26 cellular contexts compared by ENCODE assay signal in genomic region chr4:142085631-142086292, GRCh38.
DNase-seq lines count a peak whose midpoint lies in the region; ATAC-seq and TF ChIP-seq lines count a peak whose summit lies in the region.
"Had no signal": no experiment of that assay in that cellular context is flagged by ENCODE, and none has a peak within 500 bp of the region (broad histone marks: within the 10 kb centered on the region; RNA-seq: fewer than 3 reads in every experiment).

No MANE protein-coding gene starts in this region.

- peak overlapping the region; percentile 11 for H3K27ac Mint-ChIP-seq in activated CD4-positive, alpha-beta T cell treated with anti-CD3 and anti-CD28 coated beads, Interleukin-2, amount 10 ng/mL, durations not matched to agents 24 days and 14 days
- no peak overlapping the region for H3K27ac Mint-ChIP-seq in activated CD4-positive, alpha-beta T cell treated with anti-CD3 and anti-CD28 coated beads, Interleukin-2, amount 10 ng/mL, durations not matched to agents 7 days and 5 days
- H3K27ac Mint-ChIP-seq: GM23338, HFFc6 had no signal

- POLR2A ChIA-PET in activated CD4-positive, alpha-beta T cell treated with anti-CD3 and anti-CD28 coated beads, Interleukin-2, amount 10 ng/mL, durations not matched to agents 7 days and 5 days (lab: Charles Lee): no interaction called here

- 94 to 97% methylated on average over 4 of the region's 4 CpGs for WGBS in thyroid gland, 2 donors

- H3K4me3 Mint-ChIP-seq in activated CD4-positive, alpha-beta T cell treated with anti-CD3 and anti-CD28 coated beads, Interleukin-2, amount 10 ng/mL, durations not matched to agents 24 days and 14 days: no peak overlapping the region
- no peak overlapping the region for H3K4me3 Mint-ChIP-seq in activated CD4-positive, alpha-beta T cell treated with anti-CD3 and anti-CD28 coated beads, Interleukin-2, amount 10 ng/mL, durations not matched to agents 7 days and 5 days
- H3K4me3 Mint-ChIP-seq: CD4-positive, alpha-beta memory T cell; GM23338; HFFc6 had no signal

- no peaks in the 10 kb centered on the region for H3K4me1 Mint-ChIP-seq in activated CD4-positive, alpha-beta T cell treated with anti-CD3 and anti-CD28 coated beads, Interleukin-2, amount 10 ng/mL, durations not matched to agents 24 days and 14 days
- no peaks in the 10 kb centered on the region for H3K4me1 Mint-ChIP-seq in activated CD4-positive, alpha-beta T cell treated with anti-CD3 and anti-CD28 coated beads, Interleukin-2, amount 10 ng/mL, durations not matched to agents 7 days and 5 days
- H3K4me1 Mint-ChIP-seq: GM23338 had no signal

- H3K9me3 ChIP-seq in thyroid gland: no peaks in the 10 kb centered on the region
- H3K9me3 ChIP-seq: BLaER1, HAP-1 had no signal

- H3K36me3 ChIP-seq in thyroid gland: no peaks in the 10 kb centered on the region
- H3K36me3 ChIP-seq: BLaER1, HAP-1 had no signal

- CTCF ChIA-PET in activated CD4-positive, alpha-beta T cell treated with anti-CD3 and anti-CD28 coated beads, Interleukin-2, amount 10 ng/mL, durations not matched to agents 7 days and 5 days (lab: Charles Lee): no interaction called here

- H3K36me3 Mint-ChIP-seq in activated CD4-positive, alpha-beta T cell treated with anti-CD3 and anti-CD28 coated beads, Interleukin-2, amount 10 ng/mL, durations not matched to agents 24 days and 14 days (ENCODE audit: low read depth): peaks cover 13% of the 10 kb centered on the region
- peaks cover 23% of the 10 kb centered on the region for H3K36me3 Mint-ChIP-seq in activated CD4-positive, alpha-beta T cell treated with anti-CD3 and anti-CD28 coated beads, Interleukin-2, amount 10 ng/mL, durations not matched to agents 7 days and 5 days (ENCODE audit: low read depth)

- no peak for TF ChIP-seq POLR2A in thyroid gland (IDR thresholded peaks at IDR 0.05)

- no peak for ATAC-seq in HG03108 (IDR thresholded peaks at IDR 0.05; ENCODE audit: unreplicated experiment)
- ATAC-seq in GM21423 (IDR thresholded peaks at IDR 0.05; ENCODE audit: unreplicated experiment): no peak
- ATAC-seq: GM23338, Panc1 had no signal

- H3K4me3 ChIP-seq in thyroid gland (replicated peaks in 1 of 3): no peak overlapping the region
- H3K4me3 ChIP-seq: BLaER1, GM23338, HAP-1 had no signal

- no peaks in the 10 kb centered on the region for H3K27me3 Mint-ChIP-seq in activated CD4-positive, alpha-beta T cell treated with anti-CD3 and anti-CD28 coated beads, Interleukin-2, amount 10 ng/mL, durations not matched to agents 24 days and 14 days
- no peaks in the 10 kb centered on the region for H3K27me3 Mint-ChIP-seq in activated CD4-positive, alpha-beta T cell treated with anti-CD3 and anti-CD28 coated beads, Interleukin-2, amount 10 ng/mL, durations not matched to agents 7 days and 5 days
- H3K27me3 Mint-ChIP-seq: CD4-positive, alpha-beta memory T cell had no signal

- H3K27ac ChIP-seq in thyroid gland: no peak overlapping the region
- H3K27ac ChIP-seq: BLaER1, RWPE1 had no signal

- peaks cover 3% of the 10 kb centered on the region for H3K9me3 Mint-ChIP-seq in activated CD4-positive, alpha-beta T cell treated with anti-CD3 and anti-CD28 coated beads, Interleukin-2, amount 10 ng/mL, durations not matched to agents 24 days and 14 days
- H3K9me3 Mint-ChIP-seq in activated CD4-positive, alpha-beta T cell treated with anti-CD3 and anti-CD28 coated beads, Interleukin-2, amount 10 ng/mL, durations not matched to agents 7 days and 5 days: no peaks in the 10 kb centered on the region
- H3K9me3 Mint-ChIP-seq: CD4-positive, alpha-beta memory T cell; GM23338; HFFc6 had no signal

- intact Hi-C loops in activated CD4-positive, alpha-beta T cell treated with anti-CD3 and anti-CD28 coated beads, Interleukin-2, amount 10 ng/mL, durations not matched to agents 24 days and 14 days (cut with micrococcal nuclease): no loop called here
- intact Hi-C loops in thyroid gland (cut with DNase I): no loop called here

- no peak for DNase-seq in activated CD4-positive, alpha-beta T cell treated with anti-CD3 and anti-CD28 coated beads, Interleukin-2, amount 10 ng/mL, durations not matched to agents 24 days and 14 days
- DNase-seq in activated CD4-positive, alpha-beta T cell treated with anti-CD3 and anti-CD28 coated beads, Interleukin-2, amount 10 ng/mL, durations not matched to agents 7 days and 5 days: no peak
- DNase-seq in Ammon's horn (ENCODE audit: low spot score): peak; percentile 9
- peak; percentile 74 for DNase-seq in NCI-H69 (lab: John Stamatoyannopoulos, UW)
- peak; percentile 74 for DNase-seq in amniotic epithelial cell (ENCODE audit: low read depth)
- no peak for DNase-seq in thyroid gland
- DNase-seq: CD4-positive, alpha-beta memory T cell; COR-L47; HFFc6; IMR-90; KG1; MM.1S; NCI-H1417; NCI-H1694; NCI-H2081; NCI-H2227 treated with DMSO at 0.1 percent for 48 hours; NCI-H748 treated with DMSO at 0.1 percent for 48 hours; NK-92 treated with Interleukin-12 subunit alpha and Interleukin-12 subunit beta, amount 100 ng/mL, for 24 hours; SHP77 had no signal

- H3K4me1 ChIP-seq in thyroid gland: no peaks in the 10 kb centered on the region
- H3K4me1 ChIP-seq: BLaER1, HAP-1 had no signal

- no peaks in the 10 kb centered on the region for H3K27me3 ChIP-seq in thyroid gland
- H3K27me3 ChIP-seq: BLaER1 had no signal

- TF ChIP-seq CTCF in thyroid gland (IDR thresholded peaks at IDR 0.05): no peak

Comparison
In these comparisons a context has a peak if more than half of its experiments do, and no peak if none do; other contexts are left out.
1. DNase-seq: peak in Ammon's horn (single experiment), NCI-H69 (single experiment) and amniotic epithelial cell (single experiment); none in activated CD4-positive, alpha-beta T cell treated with anti-CD3 and anti-CD28 coated beads, Interleukin-2, amount 10 ng/mL, durations not matched to agents 24 days and 14 days (single experiment), activated CD4-positive, alpha-beta T cell treated with anti-CD3 and anti-CD28 coated beads, Interleukin-2, amount 10 ng/mL, durations not matched to agents 7 days and 5 days (single experiment) and thyroid gland (0 of 2).